21 cellular contexts compared by ENCODE assay signal in genomic region chr12:47184813-47185212, GRCh38.
A peak's percentile ranks its signal among the peaks of the same experiment; 100 is the strongest.
DNase-seq lines count a peak whose midpoint lies in the region; ATAC-seq, FAIRE-seq and TF ChIP-seq lines count a peak whose summit lies in the region.
"Had no signal": no experiment of that assay in that cellular context is flagged by ENCODE, and none has a peak within 500 bp of the region (broad histone marks: within the 10 kb centered on the region; RNA-seq: fewer than 3 reads in every experiment).

No MANE protein-coding gene starts in this region.

- no peaks in the 10 kb centered on the region for H3K27me3 ChIP-seq in CD8-positive, alpha-beta T cell (ENCODE audit: insufficient read depth, low read length)
- H3K27me3 ChIP-seq in lower lobe of right lung (ENCODE audit: low read depth): no peaks in the 10 kb centered on the region
- H3K27me3 ChIP-seq: sigmoid colon had no signal

- H3K4me3 Mint-ChIP-seq in CD8-positive, alpha-beta T cell: no peak overlapping the region
- no peak overlapping the region for H3K4me3 Mint-ChIP-seq in central memory CD8-positive, alpha-beta T cell
- no peak overlapping the region for H3K4me3 Mint-ChIP-seq in naive thymus-derived CD8-positive, alpha-beta T cell
- H3K4me3 Mint-ChIP-seq: activated naive CD4-positive, alpha-beta T cell treated with anti-CD3 and anti-CD28 coated beads, Interleukin-2, amount 10 ng/mL, durations not matched to agents 7 days and 5 days; stimulated activated naive CD8-positive, alpha-beta T cell treated with anti-CD3 and anti-CD28 coated beads, Interleukin-15, Interleukin-2, amounts not matched to agents 100 ng/mL and 50 ng/mL, for 24 hours; type B pancreatic cell had no signal

- intact Hi-C loops in CD8-positive, alpha-beta T cell (cut with DNase I, micrococcal nuclease): loop anchor here in 1 of 2 experiments (5.0 kb wide), 1 partner anchor 38 kb away; no protein-coding TSS in a partner anchor
- intact Hi-C loops in lower lobe of right lung (cut with DNase I): no loop called here

- ATAC-seq in CD8-positive, alpha-beta T cell: no peak
- ATAC-seq in central memory CD8-positive, alpha-beta T cell (replicated peaks; ENCODE audit: extremely low read depth, poor library complexity, severe bottlenecking): no peak
- ATAC-seq in lower lobe of right lung (peak; percentile 48 to 78), HG03159 (IDR thresholded peaks at IDR 0.05; ENCODE audit: unreplicated experiment) (no peak)
- no peak for ATAC-seq in naive thymus-derived CD8-positive, alpha-beta T cell

- FAIRE-seq in urothelium cell line (lab: Jason Lieb, UNC): no peak
- FAIRE-seq: RCC 7860, TTC549 had no signal

- peaks cover 68% of the 10 kb centered on the region for H3K4me1 Mint-ChIP-seq in CD8-positive, alpha-beta T cell (ENCODE audit: low read depth)
- H3K4me1 Mint-ChIP-seq in central memory CD8-positive, alpha-beta T cell: peaks cover 57% of the 10 kb centered on the region
- peaks cover 33 to 75% (median 68%) of the 10 kb centered on the region in 4 donors for H3K4me1 Mint-ChIP-seq in naive thymus-derived CD8-positive, alpha-beta T cell

- H3K36me3 Mint-ChIP-seq in CD8-positive, alpha-beta T cell: peaks cover 55% of the 10 kb centered on the region
- peaks cover 13% of the 10 kb centered on the region for H3K36me3 Mint-ChIP-seq in central memory CD8-positive, alpha-beta T cell (ENCODE audit: insufficient read depth)
- H3K36me3 Mint-ChIP-seq in naive thymus-derived CD8-positive, alpha-beta T cell: peaks cover 5 to 41% (median 37%) of the 10 kb centered on the region in 3 donors
- H3K36me3 Mint-ChIP-seq: type B pancreatic cell had no signal

- CTCF ChIA-PET in CD8-positive, alpha-beta T cell (lab: Charles Lee): interaction anchor here (1.1 to 1.3 kb wide), 2 partner anchors 8 to 163 kb away, joined by 3 to 6 read pairs; no protein-coding TSS in a partner anchor

- no peaks in the 10 kb centered on the region for H3K27me3 Mint-ChIP-seq in CD8-positive, alpha-beta T cell (ENCODE audit: low read depth)
- no peaks in the 10 kb centered on the region for H3K27me3 Mint-ChIP-seq in central memory CD8-positive, alpha-beta T cell
- no peaks in the 10 kb centered on the region for H3K27me3 Mint-ChIP-seq in naive thymus-derived CD8-positive, alpha-beta T cell
- H3K27me3 Mint-ChIP-seq: activated naive CD4-positive, alpha-beta T cell treated with anti-CD3 and anti-CD28 coated beads, Interleukin-2, amount 10 ng/mL, durations not matched to agents 7 days and 5 days; stimulated activated naive CD8-positive, alpha-beta T cell treated with anti-CD3 and anti-CD28 coated beads, Interleukin-15, Interleukin-2, amounts not matched to agents 100 ng/mL and 50 ng/mL, for 24 hours; type B pancreatic cell had no signal

- no peak for TF ChIP-seq CTCF in CD8-positive, alpha-beta T cell (IDR thresholded peaks at IDR 0.05)
- TF ChIP-seq CTCF in lower lobe of right lung (IDR thresholded peaks at IDR 0.05): no peak

- no peaks in the 10 kb centered on the region for H3K9me3 Mint-ChIP-seq in CD8-positive, alpha-beta T cell
- H3K9me3 Mint-ChIP-seq in central memory CD8-positive, alpha-beta T cell: no peaks in the 10 kb centered on the region
- H3K9me3 Mint-ChIP-seq in naive thymus-derived CD8-positive, alpha-beta T cell: no peaks in the 10 kb centered on the region
- H3K9me3 Mint-ChIP-seq: activated naive CD4-positive, alpha-beta T cell treated with anti-CD3 and anti-CD28 coated beads, Interleukin-2, amount 10 ng/mL, durations not matched to agents 7 days and 5 days; type B pancreatic cell had no signal

- H3K4me1 ChIP-seq in CD8-positive, alpha-beta T cell (ENCODE audit: insufficient read depth, low read length): peaks cover 32% of the 10 kb centered on the region
- H3K4me1 ChIP-seq in lower lobe of right lung: peaks cover 19% of the 10 kb centered on the region

- no peak overlapping the region for H3K27ac ChIP-seq in CD8-positive, alpha-beta T cell (ENCODE audit: low read depth, low read length)
- no peak overlapping the region for H3K27ac ChIP-seq in lower lobe of right lung
- H3K27ac ChIP-seq: sigmoid colon had no signal

- POLR2A ChIA-PET in CD8-positive, alpha-beta T cell (lab: Charles Lee): interaction anchor here (1.2 kb wide), 1 partner anchor 21 kb away, joined by 3 read pairs; no protein-coding TSS in a partner anchor
- POLR2A ChIA-PET in naive thymus-derived CD8-positive, alpha-beta T cell (lab: Charles Lee): interaction anchor here (0.5 to 2.0 kb wide), 6 partner anchors 9 to 98 kb away, joined by 3 to 5 read pairs (median 4); no protein-coding TSS in a partner anchor

- DNase-seq in CD8-positive, alpha-beta T cell: no peak
- peak; percentile 7 for DNase-seq in NCI-H2029 treated with DMSO at 0.1 percent for 48 hours (lab: John Stamatoyannopoulos, UW)
- no peak for DNase-seq in central memory CD8-positive, alpha-beta T cell (ENCODE audit: low spot score in 2 of 2)
- DNase-seq in lower lobe of right lung: no peak
- no peak for DNase-seq in urothelium cell line (ENCODE audit: low spot score)
- DNase-seq in Ammon's horn (ENCODE audit: low spot score): no peak
- DNase-seq in naive thymus-derived CD8-positive, alpha-beta T cell: no peak
- DNase-seq: activated CD4-positive, alpha-beta T cell treated with anti-CD3 and anti-CD28 coated beads, Interleukin-2, amount 50 U/mL, for 4 hours; activated naive CD4-positive, alpha-beta T cell treated with anti-CD3 and anti-CD28 coated beads, Interleukin-2, amount 10 ng/mL, durations not matched to agents 7 days and 5 days; activated T-cell treated with anti-CD3 and anti-CD28 coated beads for 4 hours; dermis blood vessel endothelial cell; HCEC 1CT; KG1; NCI-H1048; NCI-H2081 treated with DMSO at 0.1 percent for 48 hours; sigmoid colon had no signal

- no peaks in the 10 kb centered on the region for H3K9me3 ChIP-seq in CD8-positive, alpha-beta T cell (ENCODE audit: low read length)
- H3K9me3 ChIP-seq in lower lobe of right lung: no peaks in the 10 kb centered on the region
- H3K9me3 ChIP-seq: sigmoid colon had no signal

- no peaks in the 10 kb centered on the region for H3K36me3 ChIP-seq in CD8-positive, alpha-beta T cell (ENCODE audit: insufficient read depth, low read length)
- no peaks in the 10 kb centered on the region for H3K36me3 ChIP-seq in lower lobe of right lung

- no peak overlapping the region for H3K4me3 ChIP-seq in CD8-positive, alpha-beta T cell (ENCODE audit: low read depth, low read length)
- H3K4me3 ChIP-seq in lower lobe of right lung: no peak overlapping the region
- H3K4me3 ChIP-seq: sigmoid colon had no signal

- H3K27ac Mint-ChIP-seq in CD8-positive, alpha-beta T cell: peak overlapping the region; percentile 34
- H3K27ac Mint-ChIP-seq in central memory CD8-positive, alpha-beta T cell (ENCODE audit: low read depth): peak overlapping the region; percentile 53
- peak overlapping the region in 4 of 10 donors; percentile 0 to 88 (median 47) for H3K27ac Mint-ChIP-seq in naive thymus-derived CD8-positive, alpha-beta T cell
- H3K27ac Mint-ChIP-seq: activated naive CD4-positive, alpha-beta T cell treated with anti-CD3 and anti-CD28 coated beads, Interleukin-2, amount 10 ng/mL, durations not matched to agents 7 days and 5 days; stimulated activated naive CD8-positive, alpha-beta T cell treated with anti-CD3 and anti-CD28 coated beads, Interleukin-15, Interleukin-2, amounts not matched to agents 100 ng/mL and 50 ng/mL, for 24 hours; type B pancreatic cell had no signal

Comparison
In these comparisons a context has a peak if more than half of its experiments do, and no peak if none do; other contexts are left out.
1. ATAC-seq: peak in lower lobe of right lung (2 of 2); none in CD8-positive, alpha-beta T cell (single experiment), central memory CD8-positive, alpha-beta T cell (single experiment), HG03159 (single experiment) and naive thymus-derived CD8-positive, alpha-beta T cell (0 of 2).